13 cellular contexts compared by ENCODE assay signal in the genomic region with DNA sequence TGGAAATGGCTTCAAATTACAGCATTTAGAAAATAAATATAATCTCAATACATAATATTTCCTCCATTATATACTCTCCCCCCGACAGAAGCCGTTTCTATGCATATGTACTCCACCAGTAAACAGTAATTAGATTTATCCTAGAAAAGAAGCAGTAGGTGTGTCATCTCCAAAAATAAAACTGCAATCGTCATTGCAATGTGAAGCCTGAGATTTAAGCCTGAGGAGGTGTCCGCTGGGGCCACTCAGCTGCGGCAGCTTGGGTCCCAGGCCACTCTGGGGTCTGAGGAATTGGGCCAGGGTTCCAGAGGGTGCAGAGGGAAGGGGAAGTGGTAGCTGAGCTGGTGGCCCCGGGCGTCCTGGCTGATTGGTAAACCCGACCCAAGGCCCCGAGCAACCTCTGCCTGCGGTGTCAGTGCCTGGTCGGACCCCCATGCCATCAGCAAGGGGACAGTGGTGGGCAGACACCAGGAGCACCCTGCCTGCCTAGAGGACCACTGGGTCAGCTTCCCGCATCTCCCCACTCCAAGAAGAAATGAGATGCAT.
"Had no signal": no experiment of that assay in that cellular context is flagged by ENCODE, and none has a peak within 500 bp of the region (broad histone marks: within the 10 kb centered on the region; RNA-seq: fewer than 3 reads in every experiment).

No MANE protein-coding gene starts in this region.

- H3K9me3 Mint-ChIP-seq: activated CD4-positive, alpha-beta T cell treated with anti-CD3 and anti-CD28 coated beads, Interleukin-2, amount 10 ng/mL, durations not matched to agents 7 days and 5 days; stimulated activated naive CD8-positive, alpha-beta T cell treated with anti-CD3 and anti-CD28 coated beads, Interleukin-15, amount 100 ng/mL, for 72 hours had no signal

- H3K4me3 Mint-ChIP-seq: activated CD4-positive, alpha-beta T cell treated with anti-CD3 and anti-CD28 coated beads, Interleukin-2, amount 10 ng/mL, durations not matched to agents 7 days and 5 days; stimulated activated naive CD8-positive, alpha-beta T cell treated with anti-CD3 and anti-CD28 coated beads, Interleukin-15, amount 100 ng/mL, for 72 hours had no signal

- H3K27me3 Mint-ChIP-seq: activated CD4-positive, alpha-beta T cell treated with anti-CD3 and anti-CD28 coated beads, Interleukin-2, amount 10 ng/mL, durations not matched to agents 7 days and 5 days; stimulated activated naive CD8-positive, alpha-beta T cell treated with anti-CD3 and anti-CD28 coated beads, Interleukin-15, amount 100 ng/mL, for 72 hours had no signal

- H3K27ac Mint-ChIP-seq: activated CD4-positive, alpha-beta T cell treated with anti-CD3 and anti-CD28 coated beads, Interleukin-2, amount 10 ng/mL, durations not matched to agents 7 days and 5 days; stimulated activated naive CD8-positive, alpha-beta T cell treated with anti-CD3 and anti-CD28 coated beads, Interleukin-15, amount 100 ng/mL, for 72 hours had no signal

- H3K36me3 ChIP-seq: ascending aorta had no signal

- FAIRE-seq: small intestine had no signal

- H3K4me3 ChIP-seq: ascending aorta, esophagus squamous epithelium had no signal

- DNase-seq: activated CD4-positive, alpha-beta T cell treated with anti-CD3 and anti-CD28 coated beads, Interleukin-2, amount 10 ng/mL, durations not matched to agents 7 days and 5 days; activated CD8-positive, alpha-beta memory T cell treated with anti-CD3 and anti-CD28 coated beads for 24 hours; activated CD8-positive, alpha-beta memory T cell treated with anti-CD3 and anti-CD28 coated beads, Interleukin-2, amount 50 U/mL, for 48 hours; activated effector memory CD4-positive, alpha-beta T cell treated with anti-CD3 and anti-CD28 coated beads, Interleukin-2, amount 50 U/mL, for 16 hours; activated naive CD4-positive, alpha-beta T cell treated with anti-CD3 and anti-CD28 coated beads, Interleukin-2, amount 50 U/mL, for 16 hours; activated T-cell treated with anti-CD3 and anti-CD28 coated beads, Interleukin-2, amount 50 U/mL, for 48 hours; effector CD8-positive, alpha-beta T cell; esophagus squamous epithelium; midbrain; small intestine; stimulated activated CD4-positive, alpha-beta T cell treated with anti-CD3 and anti-CD28 coated beads, Interleukin-4, amount 100 ng/mL, for 1 hour; stimulated activated naive CD8-positive, alpha-beta T cell treated with anti-CD3 and anti-CD28 coated beads, Interleukin-15, amount 100 ng/mL, for 72 hours had no signal

- H3K27me3 ChIP-seq: ascending aorta, esophagus squamous epithelium had no signal

- H3K27ac ChIP-seq: ascending aorta, esophagus squamous epithelium had no signal

- H3K9me3 ChIP-seq: ascending aorta, esophagus squamous epithelium had no signal
